In the genomic region with DNA sequence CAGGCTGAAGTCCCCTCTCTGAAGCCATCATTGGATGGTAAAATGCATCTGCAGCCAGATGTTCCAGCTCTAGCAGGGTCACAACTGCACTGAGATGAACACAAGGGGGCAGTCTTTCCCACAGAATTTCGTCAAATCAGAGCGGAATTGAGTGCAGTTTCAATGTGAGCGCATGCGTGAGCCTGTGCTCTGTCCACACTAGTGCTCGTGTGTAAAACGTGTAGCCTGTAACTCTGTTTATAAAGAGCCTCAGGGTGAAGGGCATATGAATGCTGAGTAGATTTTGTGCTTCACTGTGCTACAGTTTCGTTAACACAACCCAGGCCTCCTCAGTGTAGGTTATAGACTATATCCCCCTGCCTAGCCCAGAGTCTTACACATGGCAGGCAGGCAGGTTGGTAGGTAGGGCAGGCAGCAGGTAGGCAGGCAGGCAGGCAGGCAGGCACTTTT, we compare ENCODE assay signal across 8 cellular contexts.
DNase-seq lines count a peak whose midpoint lies in the region; ATAC-seq and TF ChIP-seq lines count a peak whose summit lies in the region.

No MANE protein-coding gene starts in this region.

- H3K27ac ChIP-seq in left lung: no peak overlapping the region

- H3K9me3 ChIP-seq in left lung: no peaks in the 10 kb centered on the region

- intact Hi-C loops in left lung (cut with DNase I): no loop called here

- H3K4me1 ChIP-seq in left lung: no peaks in the 10 kb centered on the region

- ATAC-seq in GM18519 (IDR thresholded peaks at IDR 0.05; ENCODE audit: low FRiP score, unreplicated experiment) (peak; percentile 92), HG03045 (IDR thresholded peaks at IDR 0.05; ENCODE audit: unreplicated experiment) (peak; percentile 97), left lung (peak; percentile 100)

- peaks cover 0 to 4% of the 10 kb centered on the region in 2 donors for H3K27me3 ChIP-seq in left lung

- DNase-seq in AG09319 (ENCODE audit: extremely low read depth, low read depth) (peak; percentile 54), NCI-H2171 treated with DMSO at 0.1 percent for 48 hours (lab: John Stamatoyannopoulos, UW) (peak; percentile 74), cerebellar cortex (ENCODE audit: low spot score) (peak; percentile 71), left lung (peak in 1 of 2 donors; percentile 73)
- DNase-seq in activated CD4-positive, CD25-positive, alpha-beta regulatory T cell treated with anti-CD3 and anti-CD28 coated beads, Interleukin-2, amount 50 U/mL, for 16 hours (ENCODE audit: low read depth, low spot score): peak; percentile 50
- peak; percentile 45 to 76 (median 64) for DNase-seq in stimulated activated CD4-positive, alpha-beta T cell treated with anti-CD3 and anti-CD28 coated beads, TNF-alpha, amount 100 ng/mL, for 24 hours (ENCODE audit: low read depth in 3 of 3)

- no peaks in the 10 kb centered on the region for H3K36me3 ChIP-seq in left lung

- peak; percentile 79 for TF ChIP-seq CTCF in AG09319 (IDR thresholded peaks at IDR 0.05; ENCODE audit: low read depth, low read length)
- peak; percentile 63 to 76 for TF ChIP-seq CTCF in left lung (IDR thresholded peaks at IDR 0.05)

- no peak overlapping the region for H3K4me3 ChIP-seq in left lung
